12 cellular contexts compared by ENCODE assay signal in the genomic region with DNA sequence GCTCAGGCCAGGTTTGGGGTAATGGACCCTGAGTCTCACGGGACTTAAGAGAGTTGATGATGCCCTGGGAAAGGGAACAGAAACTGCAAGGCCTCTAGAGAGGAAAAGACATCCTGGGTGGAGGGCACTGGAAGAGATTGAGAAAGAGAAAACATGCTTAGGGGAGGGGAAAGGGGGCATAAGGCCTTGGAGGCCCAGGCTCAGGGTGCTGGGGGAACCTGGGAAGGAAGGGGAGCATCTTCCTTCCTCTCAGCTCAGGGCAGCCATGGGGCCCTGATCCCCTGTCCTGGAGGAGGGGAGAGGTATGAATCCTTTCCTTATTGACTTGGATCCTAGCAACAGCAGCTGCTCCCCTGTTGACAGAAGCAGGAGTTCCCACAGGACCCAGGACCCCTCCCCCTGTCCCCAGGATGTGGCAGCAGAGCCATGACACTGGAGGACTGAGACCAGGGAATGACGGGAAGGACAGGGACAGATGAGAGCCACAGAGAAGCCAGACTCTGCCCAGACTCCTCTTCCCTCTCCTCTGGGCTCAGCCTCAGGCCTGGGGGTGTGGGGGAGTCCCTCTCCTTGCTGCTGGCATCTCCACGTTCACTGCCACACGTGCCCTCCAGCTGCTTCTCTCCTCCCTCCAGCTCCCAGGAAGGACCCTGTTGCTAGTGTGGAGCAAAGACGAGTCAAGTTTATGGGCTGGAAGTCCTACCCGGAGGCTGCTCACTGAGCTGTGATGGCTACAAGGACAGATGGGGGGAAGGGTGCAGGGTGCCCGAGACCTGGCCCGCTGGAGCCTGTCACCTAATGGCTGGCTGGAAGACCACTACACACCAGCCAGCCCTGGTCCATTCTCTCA. TPM values are rescaled to one million over a fixed set of nuclear protein-coding genes. Genes with fewer than 3 reads are reported as not detected.
DNase-seq lines count a peak whose midpoint lies in the region; ATAC-seq, FAIRE-seq and TF ChIP-seq lines count a peak whose summit lies in the region.
"Had no signal": no experiment of that assay in that cellular context is flagged by ENCODE, and none has a peak within 500 bp of the region (broad histone marks: within the 10 kb centered on the region; RNA-seq: fewer than 3 reads in every experiment).

No MANE protein-coding gene starts in this region.

- peaks cover 0 to 6% of the 10 kb centered on the region in 2 donors for H3K36me3 Mint-ChIP-seq in activated T-cell treated with anti-CD3 and anti-CD28 coated beads, Interleukin-2, amount 50 U/mL, for 72 hours (ENCODE audit: insufficient read depth in 2 of 2)
- H3K36me3 Mint-ChIP-seq in activated T-cell treated with anti-CD3 and anti-CD28 coated beads, Interleukin-2, amount 50 U/mL, for 4 hours (ENCODE audit: insufficient read depth) = peaks cover 13% of the 10 kb centered on the region

- H3K27me3 ChIP-seq in tibial artery = no peaks in the 10 kb centered on the region

- peaks cover 0 to 47% (median 30%) of the 10 kb centered on the region in 4 donors for H3K4me1 ChIP-seq in tibial artery

- peaks cover 19% of the 10 kb centered on the region for H3K4me1 Mint-ChIP-seq in activated T-cell treated with anti-CD3 and anti-CD28 coated beads, Interleukin-2, amount 50 U/mL, for 72 hours (ENCODE audit: low read depth)
- H3K4me1 Mint-ChIP-seq in activated T-cell treated with anti-CD3 and anti-CD28 coated beads, Interleukin-2, amount 50 U/mL, for 4 hours (ENCODE audit: low read depth) = peaks cover 18% of the 10 kb centered on the region

- H3K4me3 ChIP-seq in tibial artery = no peak overlapping the region

- DNase-seq in activated T-cell treated with anti-CD3 and anti-CD28 coated beads, Interleukin-2, amount 50 U/mL, for 72 hours = no peak
- DNase-seq in activated T-cell treated with anti-CD3 and anti-CD28 coated beads, Interleukin-2, amount 50 U/mL, for 4 hours = no peak
- peak; percentile 88 for DNase-seq in mesenteric fat pad (ENCODE audit: low spot score)
- DNase-seq in tibial artery = peak in 1 of 2 donors; percentile 60
- no peak for DNase-seq in GM12892 (ENCODE audit: insufficient read length)
- no peak for DNase-seq in hippocampal formation (lab: John Stamatoyannopoulos, UW)
- DNase-seq in cerebellar nuclear complex (lab: John Stamatoyannopoulos, UW) = no peak
- DNase-seq: immature natural killer cell, NCI-H2081 treated with DMSO at 0.1 percent for 48 hours had no signal

- H3K27ac Mint-ChIP-seq in activated T-cell treated with anti-CD3 and anti-CD28 coated beads, Interleukin-2, amount 50 U/mL, for 72 hours = peak overlapping the region; percentile 38

- FAIRE-seq in GM12892 (lab: Jason Lieb, UNC) = no peak

- H3K27ac ChIP-seq in VCaP (0 out of 2 replicates have a peak overlapping the region, but pooled peaks have one; percentile 2), tibial artery (peak overlapping the region; percentile 44 to 52)
- H3K27ac ChIP-seq: C4-2B had no signal

- H3K4me3 Mint-ChIP-seq in activated T-cell treated with anti-CD3 and anti-CD28 coated beads, Interleukin-2, amount 50 U/mL, for 72 hours = no peak overlapping the region
- no peak overlapping the region for H3K4me3 Mint-ChIP-seq in activated T-cell treated with anti-CD3 and anti-CD28 coated beads, Interleukin-2, amount 50 U/mL, for 4 hours
- H3K4me3 Mint-ChIP-seq: central memory CD8-positive, alpha-beta T cell; immature natural killer cell had no signal

- intact Hi-C loops in tibial artery (cut with DNase I; ENCODE audit: low total_unique reads) = loop anchor here (10.0 kb wide), 1 partner anchor 47 kb away; the partner anchor contains the start of gene ARPC2

- TF ChIP-seq POLR2A in GM12892 (IDR thresholded peaks at IDR 0.05; ENCODE audit: low read depth, low read length) = no peak

- no peak for TF ChIP-seq CTCF in VCaP (conservative IDR thresholded peaks at IDR 0.05)
- no peak for TF ChIP-seq CTCF in tibial artery (IDR thresholded peaks at IDR 0.05)

- no peak for ATAC-seq in activated T-cell treated with anti-CD3 and anti-CD28 coated beads, Interleukin-2, amount 50 U/mL, for 72 hours (replicated peaks in 1 of 2)
- ATAC-seq in activated T-cell treated with anti-CD3 and anti-CD28 coated beads, Interleukin-2, amount 50 U/mL, for 4 hours = no peak

- H3K9me3 Mint-ChIP-seq in activated T-cell treated with anti-CD3 and anti-CD28 coated beads, Interleukin-2, amount 50 U/mL, for 72 hours = no peaks in the 10 kb centered on the region
- H3K9me3 Mint-ChIP-seq in activated T-cell treated with anti-CD3 and anti-CD28 coated beads, Interleukin-2, amount 50 U/mL, for 4 hours = no peaks in the 10 kb centered on the region
- H3K9me3 Mint-ChIP-seq: central memory CD8-positive, alpha-beta T cell; immature natural killer cell had no signal

- no peaks in the 10 kb centered on the region for H3K27me3 Mint-ChIP-seq in activated T-cell treated with anti-CD3 and anti-CD28 coated beads, Interleukin-2, amount 50 U/mL, for 72 hours (ENCODE audit: low read depth)
- no peaks in the 10 kb centered on the region for H3K27me3 Mint-ChIP-seq in activated T-cell treated with anti-CD3 and anti-CD28 coated beads, Interleukin-2, amount 50 U/mL, for 4 hours (ENCODE audit: low read depth)
- H3K27me3 Mint-ChIP-seq: central memory CD8-positive, alpha-beta T cell had no signal

- H3K9me3 ChIP-seq in tibial artery = no peaks in the 10 kb centered on the region

- peaks cover 23 to 50% (median 40%) of the 10 kb centered on the region in 3 donors for H3K36me3 ChIP-seq in tibial artery

RNA-seq across cellular contexts. Expression of gene GPBAR1, which starts 0.8 kb away (rescaled TPM):
- 1 to 10 TPM in 1 of 2 donors, under 1 TPM in 1; 0.76 to 1.4 TPM for total RNA-seq in activated T-cell treated with anti-CD3 and anti-CD28 coated beads, Interleukin-2, amount 50 U/mL, for 72 hours
- total RNA-seq in activated T-cell treated with anti-CD3 and anti-CD28 coated beads, Interleukin-2, amount 50 U/mL, for 4 hours = under 1 TPM; 0.66 to 0.69 (median 0.68) TPM
- total RNA-seq in mesenteric fat pad = 34.8 TPM
- 0.21 TPM for polyA plus RNA-seq in GM12892 (2012; ENCODE audit: missing spikeins)

RNA-seq across cellular contexts. Expression of gene AAMP, which starts 8.3 kb away (rescaled TPM):
- 10 to 100 TPM; 51.7 to 63.0 TPM for total RNA-seq in activated T-cell treated with anti-CD3 and anti-CD28 coated beads, Interleukin-2, amount 50 U/mL, for 72 hours
- total RNA-seq in activated T-cell treated with anti-CD3 and anti-CD28 coated beads, Interleukin-2, amount 50 U/mL, for 4 hours = 100 to 1,000 TPM; 128 to 142 (median 131) TPM
- total RNA-seq in mesenteric fat pad = 89.7 TPM
- 57.6 TPM for polyA plus RNA-seq in GM12892 (2012; ENCODE audit: missing spikeins)

RNA-seq across cellular contexts. Expression of gene PNKD, which starts 8.7 kb away (rescaled TPM):
- 10 to 100 TPM; 14.7 to 17.7 TPM for total RNA-seq in activated T-cell treated with anti-CD3 and anti-CD28 coated beads, Interleukin-2, amount 50 U/mL, for 72 hours
- 10 to 100 TPM; 14.7 to 19.1 (median 17.8) TPM for total RNA-seq in activated T-cell treated with anti-CD3 and anti-CD28 coated beads, Interleukin-2, amount 50 U/mL, for 4 hours
- total RNA-seq in mesenteric fat pad = 51.5 TPM
- polyA plus RNA-seq in GM12892 (2012; ENCODE audit: missing spikeins) = 41.8 TPM

RNA-seq across cellular contexts. Expression of gene TMBIM1, which starts 30.7 kb away (rescaled TPM):
- total RNA-seq in activated T-cell treated with anti-CD3 and anti-CD28 coated beads, Interleukin-2, amount 50 U/mL, for 72 hours = 10 to 100 TPM; 64.5 to 75.1 TPM
- 10 to 100 TPM; 49.0 to 60.5 (median 52.8) TPM for total RNA-seq in activated T-cell treated with anti-CD3 and anti-CD28 coated beads, Interleukin-2, amount 50 U/mL, for 4 hours
- 516 TPM for total RNA-seq in mesenteric fat pad
- polyA plus RNA-seq in GM12892 (2012; ENCODE audit: missing spikeins) = 18.7 TPM

RNA-seq across cellular contexts. Expression of gene ARPC2, which starts 44.7 kb away (rescaled TPM):
- total RNA-seq in activated T-cell treated with anti-CD3 and anti-CD28 coated beads, Interleukin-2, amount 50 U/mL, for 72 hours = 100 to 1,000 TPM; 517 to 533 TPM
- total RNA-seq in activated T-cell treated with anti-CD3 and anti-CD28 coated beads, Interleukin-2, amount 50 U/mL, for 4 hours = 100 to 1,000 TPM; 381 to 396 (median 382) TPM
- total RNA-seq in mesenteric fat pad = 323 TPM
- polyA plus RNA-seq in GM12892 (2012; ENCODE audit: missing spikeins) = 520 TPM

Comparison
In these comparisons a context has a peak if more than half of its experiments do, and no peak if none do; other contexts are left out.
1. RNA of gene GPBAR1, which starts 0.8 kb away (total RNA-seq): 34.8 TPM in mesenteric fat pad (single experiment); 0.76 to 1.4 TPM in activated T-cell treated with anti-CD3 and anti-CD28 coated beads, Interleukin-2, amount 50 U/mL, for 72 hours and 0.66 to 0.69 TPM in activated T-cell treated with anti-CD3 and anti-CD28 coated beads, Interleukin-2, amount 50 U/mL, for 4 hours; every median in the first group is over 10 times any median in the second.